19 cellular contexts compared by ENCODE assay signal in the genomic region with DNA sequence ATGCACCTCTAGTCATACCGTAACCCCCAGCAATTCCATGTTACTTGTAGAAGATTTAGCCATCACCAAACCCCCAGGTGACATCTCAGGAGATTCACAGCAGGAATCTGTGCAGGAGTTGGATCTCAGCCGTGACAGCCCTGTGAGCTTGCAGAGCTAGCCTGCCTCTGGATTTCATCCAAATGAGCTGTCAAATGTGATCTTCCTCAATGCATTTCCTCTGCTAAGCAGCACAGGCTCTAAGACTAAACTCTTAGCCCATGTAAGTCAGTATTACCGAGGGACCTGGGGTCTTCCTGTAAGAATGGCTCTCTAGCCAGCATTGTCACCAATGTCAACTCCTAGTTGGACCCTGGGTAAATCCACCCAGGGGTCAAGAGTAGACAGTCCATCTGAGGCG. TPM values are rescaled to one million over a fixed set of nuclear protein-coding genes. Genes with fewer than 3 reads are reported as not detected.
DNase-seq lines count a peak whose midpoint lies in the region; ATAC-seq and TF ChIP-seq lines count a peak whose summit lies in the region.
"Had no signal": no experiment of that assay in that cellular context is flagged by ENCODE, and none has a peak within 500 bp of the region (broad histone marks: within the 10 kb centered on the region; RNA-seq: fewer than 3 reads in every experiment).

No MANE protein-coding gene starts in this region.

- BruUV-seq in PC-9 (replicated peaks; lab: Mats Ljungman, UMichigan), result no TSS peak

- no peak overlapping the region for H3K4me3 Mint-ChIP-seq in activated CD8-positive, alpha-beta T cell treated with anti-CD3 and anti-CD28 coated beads, Interleukin-2, amount 10 ng/mL, durations not matched to agents 7 days and 5 days
- H3K4me3 Mint-ChIP-seq: mesothelial cell of epicardium, T-helper 17 cell had no signal

- DNase-seq in NCI-H345 treated with DMSO at 0.1 percent for 48 hours (lab: John Stamatoyannopoulos, UW; ENCODE audit: unreplicated experiment) (peak; percentile 44), brain microvascular endothelial cell (peak; percentile 24), hepatocyte (ENCODE audit: low spot score) (peak; percentile 54), PC-9 (no peak), NCI-H146 (lab: John Stamatoyannopoulos, UW) (no peak), germinal center (ENCODE audit: low spot score) (no peak)
- DNase-seq in activated CD8-positive, alpha-beta T cell treated with anti-CD3 and anti-CD28 coated beads, Interleukin-2, amount 10 ng/mL, durations not matched to agents 7 days and 5 days, result no peak
- DNase-seq: activated CD4-positive, alpha-beta T cell treated with anti-CD3 and anti-CD28 coated beads for 4 hours; activated T-cell treated with anti-CD3 and anti-CD28 coated beads, Interleukin-2, amount 50 U/mL, for 1 hour; effector CD4-positive, alpha-beta T cell; NCI-H1417; ovary; spleen; T-helper 17 cell had no signal

- H3K27me3 ChIP-seq in BLaER1 treated with 17β-estradiol and CSF1 and Interleukin-3, amounts not matched to agents 10 nM and 100 nM, result peaks cover 0 to 8% (median 0%) of the 10 kb centered on the region in 11 experiments; a peak in 2 of 22 replicates
- H3K27me3 ChIP-seq in brain microvascular endothelial cell (replicated peaks) (no peaks in the 10 kb centered on the region), hepatocyte (peaks cover under 1% of the 10 kb centered on the region), PC-9 (ENCODE audit: insufficient read depth, low read depth) (no peaks in the 10 kb centered on the region)
- H3K27me3 ChIP-seq: adrenal gland, ovary had no signal

- H3K9ac ChIP-seq in BLaER1 treated with 17β-estradiol and CSF1 and Interleukin-3, amounts not matched to agents 10 nM and 100 nM, result no peak overlapping the region

- no peak overlapping the region for H2AFZ ChIP-seq in hepatocyte
- H2AFZ ChIP-seq in PC-9, result no peak overlapping the region

- peaks cover 19% of the 10 kb centered on the region for H3K4me1 Mint-ChIP-seq in activated CD8-positive, alpha-beta T cell treated with anti-CD3 and anti-CD28 coated beads, Interleukin-2, amount 10 ng/mL, durations not matched to agents 7 days and 5 days (ENCODE audit: low read depth)

- no peak for TF ChIP-seq CTCF in brain microvascular endothelial cell (IDR thresholded peaks at IDR 0.05; ENCODE audit: low read depth, low read length, missing control alignments)
- no peak for TF ChIP-seq CTCF in hepatocyte (IDR thresholded peaks at IDR 0.05; ENCODE audit: poor library complexity)
- TF ChIP-seq CTCF in PC-9 (conservative IDR thresholded peaks at IDR 0.05), result no peak

- CTCF ChIA-PET in PC-9 (lab: Charles Lee), result no interaction called here
- CTCF ChIA-PET in activated CD8-positive, alpha-beta T cell treated with anti-CD3 and anti-CD28 coated beads, Interleukin-2, amount 10 ng/mL, durations not matched to agents 7 days and 5 days (lab: Charles Lee), result interaction anchor here (2.0 kb wide), 1 partner anchor 296 kb away, joined by 10 read pairs; no protein-coding TSS in a partner anchor

- peaks cover 15 to 92% (median 79%) of the 10 kb centered on the region in 10 experiments for H3K4me1 ChIP-seq in BLaER1 treated with 17β-estradiol and CSF1 and Interleukin-3, amounts not matched to agents 10 nM and 100 nM
- no peaks in the 10 kb centered on the region for H3K4me1 ChIP-seq in hepatocyte (ENCODE audit: insufficient read depth)
- peaks cover 7% of the 10 kb centered on the region for H3K4me1 ChIP-seq in PC-9 (replicated peaks; ENCODE audit: insufficient read depth)

- no peaks in the 10 kb centered on the region for H3K9me3 Mint-ChIP-seq in activated CD8-positive, alpha-beta T cell treated with anti-CD3 and anti-CD28 coated beads, Interleukin-2, amount 10 ng/mL, durations not matched to agents 7 days and 5 days (ENCODE audit: insufficient read depth)
- H3K9me3 Mint-ChIP-seq: mesothelial cell of epicardium had no signal

- H3K9me2 ChIP-seq in hepatocyte (replicated peaks; ENCODE audit: insufficient read depth) (no peaks in the 10 kb centered on the region), PC-9 (ENCODE audit: insufficient read depth) (no peaks in the 10 kb centered on the region)

- no peaks in the 10 kb centered on the region for H3K36me3 ChIP-seq in BLaER1 treated with 17β-estradiol and CSF1 and Interleukin-3, amounts not matched to agents 10 nM and 100 nM
- H3K36me3 ChIP-seq in brain microvascular endothelial cell (replicated peaks) (no peaks in the 10 kb centered on the region), hepatocyte (replicated peaks; ENCODE audit: insufficient read depth, low read depth) (no peaks in the 10 kb centered on the region), PC-9 (ENCODE audit: low read depth) (no peaks in the 10 kb centered on the region)
- H3K36me3 ChIP-seq: adrenal gland, ovary, spleen had no signal

- in situ Hi-C loops in brain microvascular endothelial cell (cut with HindIII; ENCODE audit: low pct_ligation_motif_present, low sequenced_read_pairs), result no loop called here

- peaks cover 15% of the 10 kb centered on the region for H3K27me3 Mint-ChIP-seq in activated CD8-positive, alpha-beta T cell treated with anti-CD3 and anti-CD28 coated beads, Interleukin-2, amount 10 ng/mL, durations not matched to agents 7 days and 5 days (ENCODE audit: low read depth)

- POLR2A ChIA-PET in PC-9 (lab: Charles Lee; ENCODE audit: unreplicated experiment), result interaction anchor here (0.7 kb wide), 1 partner anchor 18 kb away, joined by 4 read pairs; no protein-coding TSS in a partner anchor
- POLR2A ChIA-PET in activated CD8-positive, alpha-beta T cell treated with anti-CD3 and anti-CD28 coated beads, Interleukin-2, amount 10 ng/mL, durations not matched to agents 7 days and 5 days (lab: Charles Lee), result no interaction called here

- ATAC-seq in activated CD8-positive, alpha-beta T cell treated with anti-CD3 and anti-CD28 coated beads, Interleukin-2, amount 10 ng/mL, durations not matched to agents 7 days and 5 days, result no peak
- ATAC-seq: T-helper 17 cell had no signal

- H3K27ac Mint-ChIP-seq in activated CD8-positive, alpha-beta T cell treated with anti-CD3 and anti-CD28 coated beads, Interleukin-2, amount 10 ng/mL, durations not matched to agents 7 days and 5 days, result no peak overlapping the region
- H3K27ac Mint-ChIP-seq: mesothelial cell of epicardium, T-helper 17 cell had no signal

- H3K4me2 ChIP-seq in BLaER1 treated with 17β-estradiol and CSF1 and Interleukin-3, amounts not matched to agents 10 nM and 100 nM, result peak overlapping the region in 8 of 11 experiments; percentile 4 to 91 (median 85); a peak in 16 of 22 replicates
- no peak overlapping the region for H3K4me2 ChIP-seq in hepatocyte
- H3K4me2 ChIP-seq in PC-9, result no peak overlapping the region

- no peaks in the 10 kb centered on the region for H3K9me3 ChIP-seq in BLaER1 treated with 17β-estradiol and CSF1 and Interleukin-3, amounts not matched to agents 10 nM and 100 nM (replicated peaks in 1 of 11)
- H3K9me3 ChIP-seq in hepatocyte (ENCODE audit: low read depth), result no peaks in the 10 kb centered on the region
- no peaks in the 10 kb centered on the region for H3K9me3 ChIP-seq in PC-9 (ENCODE audit: insufficient read depth, low read depth)
- H3K9me3 ChIP-seq: adrenal gland, ovary, spleen had no signal

- H3F3A ChIP-seq in PC-9 (ENCODE audit: insufficient read depth, low read depth), result peaks cover 5% of the 10 kb centered on the region; the same call in 1 of the 2 replicates

- no peak overlapping the region for H3K4me3 ChIP-seq in BLaER1 treated with 17β-estradiol and CSF1 and Interleukin-3, amounts not matched to agents 10 nM and 100 nM
- H3K4me3 ChIP-seq in brain microvascular endothelial cell (ENCODE audit: low read depth, low read length) (no peak overlapping the region), hepatocyte (no peak overlapping the region), PC-9 (no peak overlapping the region)
- H3K4me3 ChIP-seq: adrenal gland, ovary, spleen had no signal

- 63% methylated on average over 4 of the region's 4 CpGs for WGBS in hepatocyte (ENCODE audit: low lambda C conversion rate, missing lambda C conversion rate)

- peaks cover 0 to 7% (median 0%) of the 10 kb centered on the region in 11 experiments; a peak in 3 of 22 replicates for H4K20me1 ChIP-seq in BLaER1 treated with 17β-estradiol and CSF1 and Interleukin-3, amounts not matched to agents 10 nM and 100 nM
- no peaks in the 10 kb centered on the region for H4K20me1 ChIP-seq in hepatocyte (ENCODE audit: insufficient read depth, poor library complexity, severe bottlenecking)
- no peaks in the 10 kb centered on the region for H4K20me1 ChIP-seq in PC-9 (ENCODE audit: insufficient read depth)

- H3K79me2 ChIP-seq in hepatocyte (no peaks in the 10 kb centered on the region), PC-9 (ENCODE audit: low read depth) (no peaks in the 10 kb centered on the region)

- H3K27ac ChIP-seq in BLaER1 treated with 17β-estradiol and CSF1 and Interleukin-3, amounts not matched to agents 10 nM and 100 nM, result no peak overlapping the region
- H3K27ac ChIP-seq in brain microvascular endothelial cell, result no peak overlapping the region
- H3K27ac ChIP-seq in hepatocyte, result no peak overlapping the region
- no peak overlapping the region for H3K27ac ChIP-seq in PC-9
- H3K27ac ChIP-seq: adrenal gland, ovary, RWPE1, spleen had no signal

- no peaks in the 10 kb centered on the region for H3K36me3 Mint-ChIP-seq in activated CD8-positive, alpha-beta T cell treated with anti-CD3 and anti-CD28 coated beads, Interleukin-2, amount 10 ng/mL, durations not matched to agents 7 days and 5 days (ENCODE audit: low read depth)
- H3K36me3 Mint-ChIP-seq: mesothelial cell of epicardium had no signal

- intact Hi-C loops in PC-9 (cut with micrococcal nuclease; ENCODE audit: unreplicated experiment), result no loop called here

RNA-seq across cellular contexts. Expression of gene UMODL1, which starts 41.7 kb away (rescaled TPM):
- total RNA-seq in hepatocyte (0.16 and 0.47 TPM in 2 replicates), PC-9 (2021) (0.25 TPM in 1 of 2 replicates, not detected in the other)
- 0.15 TPM in 1 of 2 replicates, not detected in the other for polyA plus RNA-seq in hepatocyte
- not detected for total RNA-seq in activated CD8-positive, alpha-beta T cell treated with anti-CD3 and anti-CD28 coated beads, Interleukin-2, amount 10 ng/mL, durations not matched to agents 7 days and 5 days
- total RNA-seq: frontal cortex, mesothelial cell of epicardium had no signal

Comparison
In these comparisons a context has a peak if more than half of its experiments do, and no peak if none do; other contexts are left out.
1. H3K4me2 ChIP-seq: peak in BLaER1 treated with 17β-estradiol and CSF1 and Interleukin-3, amounts not matched to agents 10 nM and 100 nM (8 of 11); none in hepatocyte (single experiment) and PC-9 (single experiment).
2. DNase-seq: peak in NCI-H345 treated with DMSO at 0.1 percent for 48 hours (single experiment), brain microvascular endothelial cell (single experiment) and hepatocyte (single experiment); none in PC-9 (0 of 2), activated CD8-positive, alpha-beta T cell treated with anti-CD3 and anti-CD28 coated beads, Interleukin-2, amount 10 ng/mL, durations not matched to agents 7 days and 5 days (single experiment), NCI-H146 (single experiment) and germinal center (single experiment).